32 cellular contexts compared by ENCODE assay signal in the genomic region with DNA sequence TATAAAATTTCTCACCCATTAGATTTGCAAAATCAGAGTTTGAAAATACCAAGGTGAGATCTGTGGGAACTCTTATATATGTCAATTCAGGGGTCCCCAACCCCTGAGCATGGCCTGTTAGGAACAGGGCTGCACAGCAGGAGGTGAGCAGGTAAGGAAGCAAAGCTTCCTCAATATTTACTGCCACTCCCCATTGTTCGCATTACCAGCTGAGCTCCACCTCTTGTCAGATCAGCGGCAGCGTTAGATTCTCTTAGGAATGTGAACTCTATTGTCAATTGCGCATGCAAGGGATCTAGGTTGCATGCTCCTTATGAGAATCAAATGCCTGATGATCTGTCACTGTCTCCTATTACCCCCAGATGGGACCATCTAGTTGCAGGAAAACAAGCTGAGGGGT.
"Had no signal": no experiment of that assay in that cellular context is flagged by ENCODE, and none has a peak within 500 bp of the region (broad histone marks: within the 10 kb centered on the region; RNA-seq: fewer than 3 reads in every experiment).

No MANE protein-coding gene starts in this region.

- H3K27me3 ChIP-seq: adrenal gland, cardiac muscle cell had no signal

- H3K4me1 ChIP-seq: adrenal gland had no signal

- H3K4me3 ChIP-seq: adrenal gland, cardiac muscle cell had no signal

- ATAC-seq: activated CD8-positive, alpha-beta T cell treated with anti-CD3 and anti-CD28 coated beads for 36 hours; activated naive CD4-positive, alpha-beta T cell treated with anti-CD3 and anti-CD28 coated beads, Interleukin-2, amount 50 U/mL, for 72 hours; activated T-cell treated with anti-CD3 and anti-CD28 coated beads, Interleukin-2, amount 50 U/mL, for 4 hours; activated T-cell treated with anti-CD3 and anti-CD28 coated beads, Interleukin-2, amount 50 U/mL, for 72 hours; activated T-helper 17 cell treated with anti-CD3 and anti-CD28 coated beads, Interleukin-2, amount 50 U/mL, for 72 hours had no signal

- H3K36me3 ChIP-seq: adrenal gland, cardiac muscle cell had no signal

- FAIRE-seq: bronchial epithelial cell, TTC549 had no signal

- H3K27ac ChIP-seq: adrenal gland, cardiac muscle cell, VCaP had no signal

- DNase-seq: activated B cell treated with CpG ODN at 0.5 μM for 24 hours; activated CD4-positive, alpha-beta memory T cell treated with anti-CD3 and anti-CD28 coated beads for 36 hours; activated CD4-positive, alpha-beta T cell treated with anti-CD3 and anti-CD28 coated beads for 4 hours; activated CD4-positive, alpha-beta T cell treated with anti-CD3 and anti-CD28 coated beads, Interleukin-2, amount 10 ng/mL, durations not matched to agents 24 days and 14 days; activated CD4-positive, alpha-beta T cell treated with anti-CD3 and anti-CD28 coated beads, Interleukin-2, amount 50 U/mL, for 1 hour; activated CD4-positive, alpha-beta T cell treated with anti-CD3 and anti-CD28 coated beads, Interleukin-2, amount 50 U/mL, for 4 hours; activated CD4-positive, CD25-positive, alpha-beta regulatory T cell treated with anti-CD3 and anti-CD28 coated beads, Interleukin-2, amount 50 U/mL, for 72 hours; activated CD8-positive, alpha-beta memory T cell treated with anti-CD3 and anti-CD28 coated beads, Interleukin-2, amount 50 U/mL, for 4 hours; activated CD8-positive, alpha-beta T cell treated with anti-CD3 and anti-CD28 coated beads for 36 hours; activated effector memory CD4-positive, alpha-beta T cell treated with anti-CD3 and anti-CD28 coated beads, Interleukin-2, amount 50 U/mL, for 16 hours; activated gamma-delta T cell treated with Interleukin-2 at 50 U/mL for 16 hours; activated naive CD4-positive, alpha-beta T cell; activated naive CD4-positive, alpha-beta T cell treated with anti-CD3 and anti-CD28 coated beads for 36 hours; activated naive CD4-positive, alpha-beta T cell treated with anti-CD3 and anti-CD28 coated beads, Interleukin-2, amount 50 U/mL, for 16 hours; activated naive CD8-positive, alpha-beta T cell treated with anti-CD3 and anti-CD28 coated beads for 36 hours; activated T-cell treated with anti-CD3 and anti-CD28 coated beads for 4 hours; activated T-cell treated with anti-CD3 and anti-CD28 coated beads, Interleukin-2, amount 50 U/mL, for 1 hour; activated T-cell treated with anti-CD3 and anti-CD28 coated beads, Interleukin-2, amount 50 U/mL, for 4 hours; activated T-cell treated with anti-CD3 and anti-CD28 coated beads, Interleukin-2, amount 50 U/mL, for 72 hours; adrenal gland; amniotic stem cell; aorta; caudate nucleus; T-helper 1 cell; T-helper 2 cell; T-helper 9 cell had no signal
